In genomic region chr20:40156600-40157307, GRCh38 we compare ENCODE assay signal across 12 cellular contexts.
DNase-seq lines count a peak whose midpoint lies in the region; ATAC-seq and TF ChIP-seq lines count a peak whose summit lies in the region.
"Had no signal": no experiment of that assay in that cellular context is flagged by ENCODE, and none has a peak within 500 bp of the region (broad histone marks: within the 10 kb centered on the region; RNA-seq: fewer than 3 reads in every experiment).

No MANE protein-coding gene starts in this region.

- no peaks in the 10 kb centered on the region for H3K4me1 ChIP-seq in sigmoid colon
- H3K4me1 ChIP-seq: stomach had no signal

- WGBS in sigmoid colon, 2 donors, result 30 to 46% methylated on average over 4 of the region's 4 CpGs

- H3K4me1 Mint-ChIP-seq in mesothelial cell of epicardium, result no peaks in the 10 kb centered on the region

- H3K27me3 Mint-ChIP-seq in mesothelial cell of epicardium (ENCODE audit: low read depth), result peaks cover 3% of the 10 kb centered on the region

- H3K36me3 ChIP-seq in sigmoid colon, result no peaks in the 10 kb centered on the region
- H3K36me3 ChIP-seq: stomach had no signal

- no peaks in the 10 kb centered on the region for H3K27me3 ChIP-seq in sigmoid colon
- H3K27me3 ChIP-seq: stomach had no signal

- intact Hi-C loops in sigmoid colon (cut with DNase I), result no loop called here

- TF ChIP-seq CTCF in GM13976 (IDR thresholded peaks at IDR 0.05; ENCODE audit: borderline replicate concordance, control extremely low read depth, extremely low read depth, insufficient read depth, missing control alignments) (no peak), mesothelial cell of epicardium (IDR thresholded peaks at IDR 0.05; ENCODE audit: unreplicated experiment) (no peak), sigmoid colon (IDR thresholded peaks at IDR 0.05) (no peak)

- H3K27ac ChIP-seq in sigmoid colon, result no peak overlapping the region
- H3K27ac ChIP-seq: stomach had no signal

- no peaks in the 10 kb centered on the region for H3K36me3 Mint-ChIP-seq in mesothelial cell of epicardium

- TF ChIP-seq EP300 in sigmoid colon (IDR thresholded peaks at IDR 0.05), result no peak

- no peak overlapping the region for H3K27ac Mint-ChIP-seq in mesothelial cell of epicardium
- H3K27ac Mint-ChIP-seq: HFFc6 had no signal

- no peak overlapping the region for H3K4me3 ChIP-seq in sigmoid colon
- H3K4me3 ChIP-seq: stomach had no signal

- no peak overlapping the region for H3K4me3 Mint-ChIP-seq in mesothelial cell of epicardium
- H3K4me3 Mint-ChIP-seq: HFFc6 had no signal

- H3K9me3 ChIP-seq in sigmoid colon, result no peaks in the 10 kb centered on the region
- H3K9me3 ChIP-seq: stomach had no signal

- H3K9me3 Mint-ChIP-seq in mesothelial cell of epicardium, result no peaks in the 10 kb centered on the region

- ATAC-seq in GM19395 (IDR thresholded peaks at IDR 0.05; ENCODE audit: unreplicated experiment), result peak; percentile 97
- ATAC-seq in HG02798 (IDR thresholded peaks at IDR 0.05; ENCODE audit: poor library complexity, unreplicated experiment), result peak; percentile 94
- ATAC-seq in HG03460 (IDR thresholded peaks at IDR 0.05; ENCODE audit: unreplicated experiment), result peak; percentile 93

- TF ChIP-seq POLR2A in sigmoid colon (IDR thresholded peaks at IDR 0.05), result no peak

- in situ Hi-C loops in GM13976 (cut with MboI; ENCODE audit: low sequenced_read_pairs, unreplicated experiment), result loop anchor here (25.0 kb wide), 1 partner anchor 531 kb away; the partner anchor contains the start of gene MAFB

- DNase-seq in GM13976 (ENCODE audit: low spot score) (peak; percentile 39), mesothelial cell of epicardium (ENCODE audit: low spot score in 2 of 2, unreplicated experiment in 2 of 2) (no peak), sigmoid colon (no peak)
- no peak for DNase-seq in stimulated activated naive CD4-positive, alpha-beta T cell treated with Interleukin-2 at 50 U/mL for 16 hours (lab: John Stamatoyannopoulos, UW)
- no peak for DNase-seq in activated CD4-positive, CD25-positive, alpha-beta regulatory T cell treated with anti-CD3 and anti-CD28 coated beads, Interleukin-2, amount 50 U/mL, for 72 hours
- DNase-seq: activated CD8-positive, alpha-beta memory T cell treated with anti-CD3 and anti-CD28 coated beads, Interleukin-2, amount 50 U/mL, for 4 hours; HFFc6; NK-92 treated with Interleukin-12 subunit alpha and Interleukin-12 subunit beta, amount 100 ng/mL, for 24 hours; stomach had no signal
